28 cellular contexts compared by ENCODE assay signal in the genomic region with DNA sequence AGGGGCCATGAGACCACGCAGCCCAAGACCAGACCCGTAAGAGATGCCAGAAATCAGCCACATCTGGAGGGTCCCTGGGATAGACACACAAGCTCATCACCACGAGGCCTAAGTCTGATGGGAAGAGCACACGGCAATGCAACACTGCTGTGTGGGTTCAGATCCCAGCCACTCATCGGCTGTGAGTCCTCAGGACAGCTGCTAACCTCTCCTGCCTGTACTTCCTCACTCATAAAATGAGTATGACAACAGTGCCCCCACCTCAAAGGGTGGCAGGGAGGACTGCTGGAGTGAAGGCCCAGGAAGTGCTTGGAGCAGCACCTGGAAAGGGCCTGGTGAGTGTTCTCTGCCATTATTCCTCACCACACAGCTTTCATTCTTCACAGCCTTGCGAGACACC.
A peak's percentile ranks its signal among the peaks of the same experiment; 100 is the strongest.
DNase-seq lines count a peak whose midpoint lies in the region; ATAC-seq and TF ChIP-seq lines count a peak whose summit lies in the region.
"Had no signal": no experiment of that assay in that cellular context is flagged by ENCODE, and none has a peak within 500 bp of the region (broad histone marks: within the 10 kb centered on the region; RNA-seq: fewer than 3 reads in every experiment).

No MANE protein-coding gene starts in this region.

- H3F3A ChIP-seq in SK-N-SH (replicated peaks; ENCODE audit: insufficient read depth) = peaks cover 24% of the 10 kb centered on the region

- H3K9me3 Mint-ChIP-seq in WTC11 = no peaks in the 10 kb centered on the region
- H3K9me3 Mint-ChIP-seq: activated CD4-positive, alpha-beta T cell treated with anti-CD3 and anti-CD28 coated beads, Interleukin-2, amount 10 ng/mL, durations not matched to agents 24 days and 14 days; activated naive CD4-positive, alpha-beta T cell treated with anti-CD3 and anti-CD28 coated beads, Interleukin-2, amount 50 U/mL, for 24 hours; naive B cell had no signal

- peaks cover 29 to 61% of the 10 kb centered on the region in 2 experiments for H3K4me1 ChIP-seq in SK-N-SH (ENCODE audit: control insufficient read depth in 1 of 2, insufficient read depth in 2 of 2, low read depth in 1 of 2, low read length in 1 of 2)
- peaks cover 0 to 46% (median 37%) of the 10 kb centered on the region in 4 donors for H3K4me1 ChIP-seq in tibial artery

- H3K27me3 Mint-ChIP-seq in WTC11 (ENCODE audit: low read depth) = no peaks in the 10 kb centered on the region; the same call in 1 of the 2 replicates
- H3K27me3 Mint-ChIP-seq: activated CD4-positive, alpha-beta T cell treated with anti-CD3 and anti-CD28 coated beads, Interleukin-2, amount 10 ng/mL, durations not matched to agents 24 days and 14 days; activated CD8-positive, alpha-beta memory T cell treated with anti-CD3 and anti-CD28 coated beads, Interleukin-2, amount 10 ng/mL, durations not matched to agents 7 days and 5 days; activated naive CD4-positive, alpha-beta T cell treated with anti-CD3 and anti-CD28 coated beads, Interleukin-2, amount 50 U/mL, for 24 hours; naive B cell had no signal

- in situ Hi-C loops in GM13976 (cut with MboI; ENCODE audit: low sequenced_read_pairs, unreplicated experiment) = no loop called here

- H3K9ac ChIP-seq in SK-N-SH = no peak overlapping the region

- H3K27ac Mint-ChIP-seq in WTC11 = peak overlapping the region; percentile 30; the same call in 1 of the 2 replicates
- H3K27ac Mint-ChIP-seq: activated CD4-positive, alpha-beta T cell treated with anti-CD3 and anti-CD28 coated beads, Interleukin-2, amount 10 ng/mL, durations not matched to agents 24 days and 14 days; activated CD8-positive, alpha-beta memory T cell treated with anti-CD3 and anti-CD28 coated beads, Interleukin-2, amount 10 ng/mL, durations not matched to agents 7 days and 5 days; activated naive CD4-positive, alpha-beta T cell treated with anti-CD3 and anti-CD28 coated beads, Interleukin-2, amount 50 U/mL, for 24 hours had no signal

- H3K36me3 Mint-ChIP-seq in WTC11 = peaks cover 24% of the 10 kb centered on the region

- peak overlapping the region in 1 of 2 experiments; percentile 70; a peak in 1 of 4 replicates for H3K27ac ChIP-seq in SK-N-SH (ENCODE audit: low read depth in 2 of 2, low read length in 1 of 2)
- peak overlapping the region; percentile 32 to 41 for H3K27ac ChIP-seq in tibial artery
- H3K27ac ChIP-seq: cardiac muscle cell had no signal

- no peak overlapping the region for H3K4me3 ChIP-seq in SK-N-SH (ENCODE audit: low read depth in 2 of 2, low read length in 1 of 2)
- H3K4me3 ChIP-seq in LNCaP clone FGC (ENCODE audit: low read depth, low read length) = no peak overlapping the region
- no peak overlapping the region for H3K4me3 ChIP-seq in tibial artery
- H3K4me3 ChIP-seq: cardiac muscle cell, spleen, stomach had no signal

- TF ChIP-seq EP300 in SK-N-SH (IDR thresholded peaks at IDR 0.05; ENCODE audit: borderline replicate concordance in 1 of 2, low read depth in 1 of 2, low read length in 1 of 2) = no peak

- no peak overlapping the region for H2AFZ ChIP-seq in SK-N-SH (ENCODE audit: low read depth)

- H3K27me3 ChIP-seq in SK-N-SH (ENCODE audit: insufficient read depth) (no peaks in the 10 kb centered on the region), tibial artery (no peaks in the 10 kb centered on the region)
- H3K27me3 ChIP-seq: cardiac muscle cell, spleen, stomach had no signal

- H3K9me3 ChIP-seq in SK-N-SH = no peaks in the 10 kb centered on the region
- no peaks in the 10 kb centered on the region for H3K9me3 ChIP-seq in tibial artery
- H3K9me3 ChIP-seq: spleen, stomach had no signal

- H3K9me2 ChIP-seq in SK-N-SH = no peaks in the 10 kb centered on the region

- H3K79me2 ChIP-seq in SK-N-SH (ENCODE audit: insufficient read depth) = peaks cover 3% of the 10 kb centered on the region; the same call in 1 of the 2 replicates

- intact Hi-C loops in tibial artery (cut with DNase I; ENCODE audit: low total_unique reads) = no loop called here

- CTCF ChIA-PET in SK-N-SH (lab: Yijun Ruan, JAX) (interaction anchor here (0.6 to 1.6 kb wide), 3 partner anchors 9 to 45 kb away, joined by 3 to 4 read pairs (median 3); no protein-coding TSS in a partner anchor), WTC11 (lab: Charles Lee) (interaction anchor here (1.3 kb wide), 1 partner anchor 47 kb away, joined by 3 read pairs; no protein-coding TSS in a partner anchor)

- POLR2A ChIA-PET in SK-N-SH (lab: Yijun Ruan, JAX) (no interaction called here), WTC11 (lab: Charles Lee) (no interaction called here)

- ATAC-seq in SK-N-SH treated with all-trans-retinoic acid at 6 μM for 48 hours = no peak
- no peak for ATAC-seq in WTC11
- ATAC-seq in HG03521 (IDR thresholded peaks at IDR 0.05; ENCODE audit: unreplicated experiment) = no peak
- ATAC-seq: activated CD8-positive, alpha-beta memory T cell treated with anti-CD3 and anti-CD28 coated beads, Interleukin-2, amount 10 ng/mL, durations not matched to agents 7 days and 5 days had no signal

- no peaks in the 10 kb centered on the region for H4K20me1 ChIP-seq in SK-N-SH (ENCODE audit: insufficient read depth)

- DNase-seq in SK-N-SH (peak; percentile 40), LNCaP clone FGC (ENCODE audit: low read depth) (peak; percentile 45), WTC11 (ENCODE audit: low spot score) (no peak), tibial artery (no peak), A172 (ENCODE audit: low spot score) (no peak), GM13976 (ENCODE audit: low spot score) (no peak)
- DNase-seq: activated CD4-positive, alpha-beta T cell treated with anti-CD3 and anti-CD28 coated beads, Interleukin-2, amount 10 ng/mL, durations not matched to agents 24 days and 14 days; anterior cingulate cortex; GF-D8; glutamatergic neuron; Karpas-422; mammary epithelial cell; naive B cell; NCI-H1105; NCI-H2171; nucleus accumbens; OCI-M1; SIG-M5; spleen; stimulated activated CD4-positive, alpha-beta T cell treated with anti-CD3 and anti-CD28 coated beads, Interleukin-4, amount 100 ng/mL, for 24 hours; T-helper 1 cell; trophoblast cell had no signal

- peaks cover 14% of the 10 kb centered on the region for H3K4me1 Mint-ChIP-seq in WTC11
- H3K4me1 Mint-ChIP-seq: activated naive CD4-positive, alpha-beta T cell treated with anti-CD3 and anti-CD28 coated beads, Interleukin-2, amount 50 U/mL, for 24 hours had no signal

- 93% methylated on average over 3 of the region's 6 CpGs for WGBS in SK-N-SH (ENCODE audit: low lambda C conversion rate)

- no peak overlapping the region for H3K4me3 Mint-ChIP-seq in WTC11
- H3K4me3 Mint-ChIP-seq: activated CD4-positive, alpha-beta T cell treated with anti-CD3 and anti-CD28 coated beads, Interleukin-2, amount 10 ng/mL, durations not matched to agents 24 days and 14 days; activated CD8-positive, alpha-beta memory T cell treated with anti-CD3 and anti-CD28 coated beads, Interleukin-2, amount 10 ng/mL, durations not matched to agents 7 days and 5 days; activated naive CD4-positive, alpha-beta T cell treated with anti-CD3 and anti-CD28 coated beads, Interleukin-2, amount 50 U/mL, for 24 hours had no signal

- TF ChIP-seq CTCF in SK-N-SH (IDR thresholded peaks at IDR 0.05) = no peak
- peak; percentile 39; the same call in 1 of the 2 replicates for TF ChIP-seq CTCF in LNCaP clone FGC (IDR thresholded peaks at IDR 0.05; ENCODE audit: control insufficient read depth, extremely low read depth, insufficient read depth)
- no peak for TF ChIP-seq CTCF in WTC11 (IDR thresholded peaks at IDR 0.05)
- no peak for TF ChIP-seq CTCF in tibial artery (IDR thresholded peaks at IDR 0.05)
- TF ChIP-seq CTCF in GM13976 (IDR thresholded peaks at IDR 0.05; ENCODE audit: borderline replicate concordance, control extremely low read depth, extremely low read depth, insufficient read depth, missing control alignments) = no peak

- no peak for TF ChIP-seq RAD21 in SK-N-SH (IDR thresholded peaks at IDR 0.05; ENCODE audit: low read length)

- no peak overlapping the region for H3K4me2 ChIP-seq in SK-N-SH

- H3K36me3 ChIP-seq in SK-N-SH (replicated peaks in 1 of 2; ENCODE audit: control insufficient read depth in 1 of 2, insufficient read depth in 2 of 2, low read length in 1 of 2) = peaks cover 0 to 2% of the 10 kb centered on the region in 2 experiments
- H3K36me3 ChIP-seq in tibial artery = peaks cover 0 to 14% (median 0%) of the 10 kb centered on the region in 3 donors
- H3K36me3 ChIP-seq: cardiac muscle cell had no signal

TF ChIP-seq in SK-N-SH, 30 proteins besides CTCF, POLR2A, EP300 and RAD21 (continues in another document):
- TF ChIP-seq FOXJ3 (CRISPR knock-in tag; IDR thresholded peaks at IDR 0.05) (no peak), MXI1 (IDR thresholded peaks at IDR 0.05; ENCODE audit: low read depth, low read length) (no peak), YY1 (IDR thresholded peaks at IDR 0.05; ENCODE audit: low read depth) (no peak)

TF ChIP-seq in SK-N-SH treated with all-trans-retinoic acid at 6 μM for 48 hours, 23 proteins besides CTCF, POLR2A, EP300 and RAD21 (continues in another document):
- TF ChIP-seq CSDC2 (CRISPR knock-in tag; IDR thresholded peaks at IDR 0.05) = no peak
- TF ChIP-seq ZNF8 (CRISPR knock-in tag; IDR thresholded peaks at IDR 0.05) = no peak
- TF ChIP-seq BACH2 (CRISPR knock-in tag; IDR thresholded peaks at IDR 0.05; ENCODE audit: borderline replicate concordance) = no peak
- no peak for TF ChIP-seq ZNF565 (CRISPR knock-in tag; conservative IDR thresholded peaks at IDR 0.05; ENCODE audit: low read depth)
- no peak for TF ChIP-seq OSR1 (CRISPR knock-in tag; IDR thresholded peaks at IDR 0.05)
- no peak for TF ChIP-seq ZFP3 (CRISPR knock-in tag; IDR thresholded peaks at IDR 0.05)
- TF ChIP-seq ZNF70 (CRISPR knock-in tag; IDR thresholded peaks at IDR 0.05) = no peak

TF ChIP-seq in WTC11, 78 proteins besides CTCF, POLR2A, EP300 and RAD21 (continues in another document):
- TF ChIP-seq, protein P1, sequence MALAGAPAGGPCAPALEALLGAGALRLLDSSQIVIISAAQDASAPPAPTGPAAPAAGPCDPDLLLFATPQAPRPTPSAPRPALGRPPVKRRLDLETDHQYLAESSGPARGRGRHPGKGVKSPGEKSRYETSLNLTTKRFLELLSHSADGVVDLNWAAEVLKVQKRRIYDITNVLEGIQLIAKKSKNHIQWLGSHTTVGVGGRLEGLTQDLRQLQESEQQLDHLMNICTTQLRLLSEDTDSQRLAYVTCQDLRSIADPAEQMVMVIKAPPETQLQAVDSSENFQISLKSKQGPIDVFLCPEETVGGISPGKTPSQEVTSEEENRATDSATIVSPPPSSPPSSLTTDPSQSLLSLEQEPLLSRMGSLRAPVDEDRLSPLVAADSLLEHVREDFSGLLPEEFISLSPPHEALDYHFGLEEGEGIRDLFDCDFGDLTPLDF (CRISPR knock-in tag; IDR thresholded peaks at IDR 0.05) = no peak
- TF ChIP-seq, protein P2, sequence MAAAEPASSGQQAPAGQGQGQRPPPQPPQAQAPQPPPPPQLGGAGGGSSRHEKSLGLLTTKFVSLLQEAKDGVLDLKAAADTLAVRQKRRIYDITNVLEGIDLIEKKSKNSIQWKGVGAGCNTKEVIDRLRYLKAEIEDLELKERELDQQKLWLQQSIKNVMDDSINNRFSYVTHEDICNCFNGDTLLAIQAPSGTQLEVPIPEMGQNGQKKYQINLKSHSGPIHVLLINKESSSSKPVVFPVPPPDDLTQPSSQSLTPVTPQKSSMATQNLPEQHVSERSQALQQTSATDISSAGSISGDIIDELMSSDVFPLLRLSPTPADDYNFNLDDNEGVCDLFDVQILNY (CRISPR knock-in tag; IDR thresholded peaks at IDR 0.05) = no peak

Comparison
In these comparisons a context has a peak if more than half of its experiments do, and no peak if none do; other contexts are left out.
1. DNase-seq: peak in SK-N-SH (single experiment) and LNCaP clone FGC (single experiment); none in WTC11 (single experiment), tibial artery (0 of 2), A172 (single experiment) and GM13976 (single experiment).